ENCODE assay signal across 23 cellular contexts in genomic region chr3:127767126-127767525, GRCh38. TPM values are rescaled to one million over a fixed set of nuclear protein-coding genes. Genes with fewer than 3 reads are reported as not detected.
DNase-seq lines count a peak whose midpoint lies in the region; ATAC-seq and FAIRE-seq lines count a peak whose summit lies in the region.
"Had no signal": no experiment of that assay in that cellular context is flagged by ENCODE, and none has a peak within 500 bp of the region (broad histone marks: within the 10 kb centered on the region; RNA-seq: fewer than 3 reads in every experiment).

No MANE protein-coding gene starts in this region.

- peaks cover 5 to 7% of the 10 kb centered on the region in 2 donors for H3K9me3 Mint-ChIP-seq in stimulated activated naive B cell treated with anti-CD40 and anti-IgM and Interleukin-4, amounts not matched to agents 10 μg/mL and 1 μg/mL and 100 μg/mL, for 72 hours
- H3K9me3 Mint-ChIP-seq: activated naive CD4-positive, alpha-beta T cell treated with anti-CD3 and anti-CD28 coated beads, Interleukin-2, amount 10 ng/mL, durations not matched to agents 7 days and 5 days had no signal

- peaks cover 25 to 32% of the 10 kb centered on the region in 2 donors for H3K4me1 Mint-ChIP-seq in stimulated activated naive B cell treated with anti-CD40 and anti-IgM and Interleukin-4, amounts not matched to agents 10 μg/mL and 1 μg/mL and 100 μg/mL, for 72 hours

- H3K27ac Mint-ChIP-seq in stimulated activated naive B cell treated with anti-CD40 and anti-IgM and Interleukin-4, amounts not matched to agents 10 μg/mL and 1 μg/mL and 100 μg/mL, for 72 hours = peak overlapping the region; percentile 4
- H3K27ac Mint-ChIP-seq: activated naive CD4-positive, alpha-beta T cell treated with anti-CD3 and anti-CD28 coated beads, Interleukin-2, amount 10 ng/mL, durations not matched to agents 7 days and 5 days; GM23338; nephron progenitor cell had no signal

- H3K36me3 Mint-ChIP-seq in stimulated activated naive B cell treated with anti-CD40 and anti-IgM and Interleukin-4, amounts not matched to agents 10 μg/mL and 1 μg/mL and 100 μg/mL, for 72 hours = peaks cover 25 to 62% of the 10 kb centered on the region in 2 donors
- H3K36me3 Mint-ChIP-seq: activated naive CD4-positive, alpha-beta T cell treated with anti-CD3 and anti-CD28 coated beads, Interleukin-2, amount 10 ng/mL, durations not matched to agents 7 days and 5 days had no signal

- no peak for DNase-seq in GM19239 (ENCODE audit: insufficient read length, low spot score)
- DNase-seq in RCC 7860 (ENCODE audit: low spot score) = peak; percentile 23
- DNase-seq in left lobe of liver (ENCODE audit: low spot score) = peak; percentile 71
- DNase-seq in stimulated activated naive B cell treated with anti-CD40 and anti-IgM and Interleukin-4, amounts not matched to agents 10 μg/mL and 1 μg/mL and 100 μg/mL, for 72 hours = no peak
- no peak for DNase-seq in NOMO-1 (lab: John Stamatoyannopoulos, UW; ENCODE audit: unreplicated experiment in 2 of 2)
- DNase-seq in NCI-H128 (lab: John Stamatoyannopoulos, UW; ENCODE audit: unreplicated experiment) = no peak
- DNase-seq: activated naive CD4-positive, alpha-beta T cell treated with anti-CD3 and anti-CD28 coated beads, Interleukin-2, amount 10 ng/mL, durations not matched to agents 7 days and 5 days; activated T-cell treated with anti-CD3 and anti-CD28 coated beads, Interleukin-2, amount 50 U/mL, for 48 hours; BE2C; central memory CD4-positive, alpha-beta T cell; dorsolateral prefrontal cortex; KG1; NCI-H1092; nephron progenitor cell; NK-92 treated with Interleukin-12 subunit alpha and Interleukin-12 subunit beta, amount 100 ng/mL, for 24 hours; stimulated activated naive CD8-positive, alpha-beta T cell treated with anti-CD3 and anti-CD28 coated beads, Interleukin-15, Interleukin-2, amounts not matched to agents 100 U/mL and 50 U/mL, for 24 hours; SW 1271; tibial artery had no signal

- FAIRE-seq in GM19239 (lab: Jason Lieb, UNC) (peak; percentile 44), RCC 7860 (lab: Jason Lieb, UNC) (no peak)
- FAIRE-seq: D721Med had no signal

- no peak overlapping the region for H3K4me3 Mint-ChIP-seq in stimulated activated naive B cell treated with anti-CD40 and anti-IgM and Interleukin-4, amounts not matched to agents 10 μg/mL and 1 μg/mL and 100 μg/mL, for 72 hours
- H3K4me3 Mint-ChIP-seq: activated naive CD4-positive, alpha-beta T cell treated with anti-CD3 and anti-CD28 coated beads, Interleukin-2, amount 10 ng/mL, durations not matched to agents 7 days and 5 days; GM23338; nephron progenitor cell had no signal

- H3K27me3 Mint-ChIP-seq in stimulated activated naive B cell treated with anti-CD40 and anti-IgM and Interleukin-4, amounts not matched to agents 10 μg/mL and 1 μg/mL and 100 μg/mL, for 72 hours = no peaks in the 10 kb centered on the region

- ATAC-seq in left lobe of liver = peak; percentile 75
- no peak for ATAC-seq in stimulated activated naive B cell treated with anti-CD40 and anti-IgM and Interleukin-4, amounts not matched to agents 10 μg/mL and 1 μg/mL and 100 μg/mL, for 72 hours (replicated peaks)
- ATAC-seq in HG03045 (IDR thresholded peaks at IDR 0.05; ENCODE audit: unreplicated experiment) = no peak
- ATAC-seq: gastroesophageal sphincter; GM23338; stimulated activated naive CD8-positive, alpha-beta T cell treated with anti-CD3 and anti-CD28 coated beads, Interleukin-15, Interleukin-2, amounts not matched to agents 100 U/mL and 50 U/mL, for 24 hours had no signal

RNA-seq across cellular contexts. Expression of gene MGLL, which starts 55.2 kb away (rescaled TPM):
- 139 TPM for total RNA-seq in left lobe of liver
- total RNA-seq: G401 had no signal

Comparison
In these comparisons a context has a peak if more than half of its experiments do, and no peak if none do; other contexts are left out.
1. DNase-seq: peak in RCC 7860 (single experiment) and left lobe of liver (single experiment); none in GM19239 (single experiment), stimulated activated naive B cell treated with anti-CD40 and anti-IgM and Interleukin-4, amounts not matched to agents 10 μg/mL and 1 μg/mL and 100 μg/mL, for 72 hours (single experiment), NOMO-1 (0 of 2) and NCI-H128 (single experiment).